Comparison of ENCODE assay signal across 2 cellular contexts in the genomic region with DNA sequence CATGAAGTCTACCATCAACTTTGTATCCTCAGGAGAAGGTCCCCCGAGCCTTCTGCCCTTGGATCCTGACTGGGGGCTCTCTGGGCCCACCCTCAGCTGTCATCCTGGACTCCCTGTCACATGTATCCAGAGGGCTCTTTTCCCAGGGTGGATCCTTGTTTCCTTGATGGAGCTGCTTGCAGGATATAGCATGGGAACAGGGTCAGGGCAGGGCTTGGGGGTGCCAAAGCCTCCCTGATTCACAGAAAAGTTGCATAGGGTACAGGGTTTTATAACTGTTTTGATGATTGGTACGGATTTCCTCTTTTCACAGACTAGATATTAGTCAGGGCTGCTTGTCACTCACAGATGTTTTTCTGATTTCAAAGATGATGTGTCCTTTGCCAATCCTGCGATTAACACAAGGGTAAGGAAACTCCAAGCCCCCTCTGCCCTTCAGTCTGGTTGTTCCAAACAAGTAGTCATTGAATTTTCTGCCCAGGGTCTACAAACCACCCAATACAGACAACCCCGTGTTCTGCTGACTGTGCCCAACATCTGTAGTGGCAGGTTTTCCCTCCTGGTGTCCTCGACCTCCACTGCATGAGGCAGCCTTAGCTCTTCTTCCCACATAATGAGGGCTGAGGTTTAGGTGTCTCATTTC.
TF ChIP-seq lines count a peak whose summit lies in the region.

No MANE protein-coding gene starts in this region.

TF ChIP-seq in liver, 16 proteins besides CTCF, POLR2A, EP300 and RAD21:
- no peak for TF ChIP-seq FOXA2 (IDR thresholded peaks at IDR 0.05)

TF ChIP-seq in HepG2, 621 proteins besides CTCF, POLR2A, EP300 and RAD21:
- TF ChIP-seq ZNF124 (CRISPR knock-in tag; IDR thresholded peaks at IDR 0.05) (no peak), ZNF546 (CRISPR knock-in tag; conservative IDR thresholded peaks at IDR 0.05) (no peak), PBX2 (CRISPR knock-in tag; IDR thresholded peaks at IDR 0.05) (no peak), GFI1 (CRISPR knock-in tag; IDR thresholded peaks at IDR 0.05; ENCODE audit: borderline replicate concordance) (no peak), MTA1 (CRISPR knock-in tag; IDR thresholded peaks at IDR 0.05; ENCODE audit: borderline replicate concordance) (no peak), ZNF17 (CRISPR knock-in tag; IDR thresholded peaks at IDR 0.05) (no peak)
- TF ChIP-seq, protein P1, sequence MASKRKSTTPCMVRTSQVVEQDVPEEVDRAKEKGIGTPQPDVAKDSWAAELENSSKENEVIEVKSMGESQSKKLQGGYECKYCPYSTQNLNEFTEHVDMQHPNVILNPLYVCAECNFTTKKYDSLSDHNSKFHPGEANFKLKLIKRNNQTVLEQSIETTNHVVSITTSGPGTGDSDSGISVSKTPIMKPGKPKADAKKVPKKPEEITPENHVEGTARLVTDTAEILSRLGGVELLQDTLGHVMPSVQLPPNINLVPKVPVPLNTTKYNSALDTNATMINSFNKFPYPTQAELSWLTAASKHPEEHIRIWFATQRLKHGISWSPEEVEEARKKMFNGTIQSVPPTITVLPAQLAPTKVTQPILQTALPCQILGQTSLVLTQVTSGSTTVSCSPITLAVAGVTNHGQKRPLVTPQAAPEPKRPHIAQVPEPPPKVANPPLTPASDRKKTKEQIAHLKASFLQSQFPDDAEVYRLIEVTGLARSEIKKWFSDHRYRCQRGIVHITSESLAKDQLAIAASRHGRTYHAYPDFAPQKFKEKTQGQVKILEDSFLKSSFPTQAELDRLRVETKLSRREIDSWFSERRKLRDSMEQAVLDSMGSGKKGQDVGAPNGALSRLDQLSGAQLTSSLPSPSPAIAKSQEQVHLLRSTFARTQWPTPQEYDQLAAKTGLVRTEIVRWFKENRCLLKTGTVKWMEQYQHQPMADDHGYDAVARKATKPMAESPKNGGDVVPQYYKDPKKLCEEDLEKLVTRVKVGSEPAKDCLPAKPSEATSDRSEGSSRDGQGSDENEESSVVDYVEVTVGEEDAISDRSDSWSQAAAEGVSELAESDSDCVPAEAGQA (IDR thresholded peaks at IDR 0.05; ENCODE audit: low read depth): no peak
- TF ChIP-seq, protein P1 (CRISPR knock-in tag; IDR thresholded peaks at IDR 0.05; ENCODE audit: borderline replicate concordance): no peak
